ENCODE assay signal across 15 cellular contexts in the genomic region with DNA sequence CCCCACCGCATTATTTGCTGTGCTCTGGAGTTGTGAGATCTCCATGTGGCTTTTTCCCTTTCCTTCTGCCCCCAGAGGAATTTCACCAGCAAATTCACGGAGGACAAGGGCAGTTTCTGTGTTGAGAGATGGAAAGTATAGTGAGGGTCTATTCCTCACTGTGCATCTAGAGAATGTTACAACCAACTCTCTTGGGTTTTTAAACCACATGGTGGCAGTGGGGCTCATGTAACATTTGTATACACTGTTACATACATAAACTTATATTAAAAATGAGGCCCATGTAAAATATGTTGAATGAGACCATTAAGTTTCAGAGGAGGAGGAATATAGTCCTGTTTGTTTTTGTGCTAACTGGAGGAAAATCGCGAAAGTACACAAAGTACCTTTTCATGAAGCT. TPM values are rescaled to one million over a fixed set of nuclear protein-coding genes. Genes with fewer than 3 reads are reported as not detected.
DNase-seq lines count a peak whose midpoint lies in the region; ATAC-seq and TF ChIP-seq lines count a peak whose summit lies in the region.
"Had no signal": no experiment of that assay in that cellular context is flagged by ENCODE, and none has a peak within 500 bp of the region (broad histone marks: within the 10 kb centered on the region; RNA-seq: fewer than 3 reads in every experiment).

No MANE protein-coding gene starts in this region.

- WGBS in gastroesophageal sphincter (ENCODE audit: low coverage in 1 of 2), 2 donors: 56 to 76% methylated on average over 3 to 4 of the region's 4 CpGs

- H3K36me3 ChIP-seq in gastroesophageal sphincter: no peaks in the 10 kb centered on the region

- no peak for DNase-seq in T-helper 2 cell treated with Interferon-gamma antibody and Interleukin-4, amounts not matched to agents 5 μg/mL and 100 μg/mL, for 36 hours (ENCODE audit: low spot score)
- DNase-seq in T-helper 2 cell (no peak), T-helper 17 cell (no peak), retinal pigment epithelial cell (ENCODE audit: low read depth) (no peak), SW 1271 (lab: John Stamatoyannopoulos, UW) (no peak)
- no peak for DNase-seq in activated CD4-positive, CD25-positive, alpha-beta regulatory T cell treated with anti-CD3 and anti-CD28 coated beads, Interleukin-2, amount 50 U/mL, for 72 hours
- DNase-seq: ACHN; activated naive CD4-positive, alpha-beta T cell treated with Interleukin-2 at 50 U/mL for 16 hours; DMS79; HFFc6; NCI-H1930 had no signal

- no peak for TF ChIP-seq CTCF in gastroesophageal sphincter (IDR thresholded peaks at IDR 0.05)
- TF ChIP-seq CTCF in retinal pigment epithelial cell (conservative IDR thresholded peaks at IDR 0.05; ENCODE audit: low read depth, low read length): peak; percentile 9

- H3K27ac Mint-ChIP-seq in T-helper 2 cell treated with Interferon-gamma antibody and Interleukin-4, amounts not matched to agents 5 μg/mL and 100 μg/mL, for 36 hours: no peak overlapping the region
- H3K27ac Mint-ChIP-seq in T-helper 17 cell: no peak overlapping the region
- H3K27ac Mint-ChIP-seq: HFFc6; natural killer cell treated with Interleukin-12 subunit alpha and Interleukin-12 subunit beta and Interleukin-15 and Interleukin-18, amount 100 ng/mL, for 72 hours had no signal

- H3K4me3 ChIP-seq in gastroesophageal sphincter (peak overlapping the region; percentile 76), retinal pigment epithelial cell (ENCODE audit: low read length) (peak overlapping the region; percentile 57)

- H3K27ac ChIP-seq in gastroesophageal sphincter: peak overlapping the region; percentile 68 to 91 (median 88)

- H3K4me3 Mint-ChIP-seq in T-helper 2 cell treated with Interferon-gamma antibody and Interleukin-4, amounts not matched to agents 5 μg/mL and 100 μg/mL, for 36 hours: peak overlapping the region; percentile 59
- peak overlapping the region; percentile 65 for H3K4me3 Mint-ChIP-seq in T-helper 17 cell
- H3K4me3 Mint-ChIP-seq: HFFc6 had no signal

- H3K4me1 Mint-ChIP-seq in T-helper 2 cell treated with Interferon-gamma antibody and Interleukin-4, amounts not matched to agents 5 μg/mL and 100 μg/mL, for 36 hours (ENCODE audit: low read depth): peaks cover 2% of the 10 kb centered on the region
- peaks cover 7% of the 10 kb centered on the region for H3K4me1 Mint-ChIP-seq in T-helper 17 cell

- peaks cover 5% of the 10 kb centered on the region for H3K27me3 ChIP-seq in gastroesophageal sphincter

- ATAC-seq in T-helper 17 cell (no peak), gastroesophageal sphincter (no peak), GM21367 (IDR thresholded peaks at IDR 0.05; ENCODE audit: unreplicated experiment) (no peak)

- peaks cover 0 to 34% (median 4%) of the 10 kb centered on the region in 3 donors for H3K4me1 ChIP-seq in gastroesophageal sphincter

- H3K9me3 ChIP-seq in T-helper 17 cell (ENCODE audit: control insufficient read depth, low read length, poor library complexity, severe bottlenecking): no peaks in the 10 kb centered on the region
- no peaks in the 10 kb centered on the region for H3K9me3 ChIP-seq in gastroesophageal sphincter

- TF ChIP-seq POLR2A in gastroesophageal sphincter (IDR thresholded peaks at IDR 0.05): no peak

- no peaks in the 10 kb centered on the region for H3K36me3 Mint-ChIP-seq in T-helper 2 cell treated with Interferon-gamma antibody and Interleukin-4, amounts not matched to agents 5 μg/mL and 100 μg/mL, for 36 hours (ENCODE audit: low read depth)
- H3K36me3 Mint-ChIP-seq in T-helper 17 cell (ENCODE audit: low read depth): no peaks in the 10 kb centered on the region
- H3K36me3 Mint-ChIP-seq: IgD-negative memory B cell; natural killer cell treated with Interleukin-12 subunit alpha and Interleukin-12 subunit beta and Interleukin-15 and Interleukin-18, amount 100 ng/mL, for 72 hours had no signal

- peaks cover 39% of the 10 kb centered on the region for H3K27me3 Mint-ChIP-seq in T-helper 2 cell treated with Interferon-gamma antibody and Interleukin-4, amounts not matched to agents 5 μg/mL and 100 μg/mL, for 36 hours (ENCODE audit: low read depth)
- peaks cover 19% of the 10 kb centered on the region for H3K27me3 Mint-ChIP-seq in T-helper 17 cell

- TF ChIP-seq EP300 in gastroesophageal sphincter (IDR thresholded peaks at IDR 0.05): no peak

- no peaks in the 10 kb centered on the region for H3K9me3 Mint-ChIP-seq in T-helper 2 cell treated with Interferon-gamma antibody and Interleukin-4, amounts not matched to agents 5 μg/mL and 100 μg/mL, for 36 hours

RNA-seq across cellular contexts. Expression of gene PRKG2, which starts 0.9 kb away (rescaled TPM):
- under 1 TPM; 0.10 to 0.55 TPM for total RNA-seq in T-helper 17 cell
- total RNA-seq in gastroesophageal sphincter: 10 to 100 TPM in 3 of 4 donors, 1 to 10 TPM in 1; 3.9 to 24.9 (median 13.6) TPM
- total RNA-seq: HFFc6 had no signal
